Comparison of ENCODE assay signal across 8 cellular contexts in genomic region chr20:53738039-53738944, GRCh38.
DNase-seq lines count a peak whose midpoint lies in the region; ATAC-seq, FAIRE-seq and TF ChIP-seq lines count a peak whose summit lies in the region.

No MANE protein-coding gene starts in this region.

- H3K4me1 ChIP-seq in liver (ENCODE audit: control insufficient read depth in 4 of 4, insufficient read depth in 4 of 4, low read length in 3 of 4) (peaks cover 2 to 35% (median 29%) of the 10 kb centered on the region in 4 donors), thyroid gland (peaks cover 32 to 47% of the 10 kb centered on the region in 2 donors)

- H3K9ac ChIP-seq in liver (ENCODE audit: low read depth in 1 of 2, low read length in 2 of 2), result peak overlapping the region; percentile 72 to 97

- H3K36me3 ChIP-seq in bronchial epithelial cell (ENCODE audit: control insufficient read depth, insufficient read depth, low read length) (no peaks in the 10 kb centered on the region), liver (ENCODE audit: control insufficient read depth in 4 of 4, insufficient read depth in 3 of 4, low read depth in 1 of 4, low read length in 3 of 4) (no peaks in the 10 kb centered on the region), thyroid gland (no peaks in the 10 kb centered on the region)

- TF ChIP-seq RAD21 in liver (IDR thresholded peaks at IDR 0.05), result peak in 1 of 2 donors; percentile 65

- no peak for TF ChIP-seq CTCF in bronchial epithelial cell (IDR thresholded peaks at IDR 0.05; ENCODE audit: insufficient read depth, low read length, severe bottlenecking)
- no peak for TF ChIP-seq CTCF in liver (IDR thresholded peaks at IDR 0.05; ENCODE audit: low read depth, low read length, missing input control)
- no peak for TF ChIP-seq CTCF in thyroid gland (IDR thresholded peaks at IDR 0.05)

- 23% methylated on average over 26 of the region's 26 CpGs for WGBS in liver
- WGBS in thyroid gland, 2 donors, result 43 to 48% methylated on average over 26 of the region's 26 CpGs

- ATAC-seq in GM18517 (IDR thresholded peaks at IDR 0.05; ENCODE audit: unreplicated experiment), result no peak
- ATAC-seq in GM19397 (IDR thresholded peaks at IDR 0.05; ENCODE audit: unreplicated experiment), result no peak

- H3K4me3 ChIP-seq in bronchial epithelial cell (ENCODE audit: low read depth, low read length), result peak overlapping the region; percentile 44
- peak overlapping the region; percentile 11 to 36 (median 35) for H3K4me3 ChIP-seq in liver (ENCODE audit: low read depth in 1 of 3, low read length in 3 of 3)
- H3K4me3 ChIP-seq in thyroid gland (replicated peaks in 1 of 3), result no peak overlapping the region

- no peaks in the 10 kb centered on the region for H3K9me3 ChIP-seq in liver (ENCODE audit: control insufficient read depth in 4 of 4, low read length in 3 of 4)
- no peaks in the 10 kb centered on the region for H3K9me3 ChIP-seq in thyroid gland

- DNase-seq in GM03348 (ENCODE audit: low spot score) (peak; percentile 75), NCI-H2196 treated with DMSO at 0.1 percent for 48 hours (lab: John Stamatoyannopoulos, UW; ENCODE audit: unreplicated experiment) (peak; percentile 17), bronchial epithelial cell (ENCODE audit: low read depth) (peak; percentile 96), thyroid gland (peak; percentile 89 to 91), NCI-H2029 treated with DMSO at 0.1 percent for 48 hours (lab: John Stamatoyannopoulos, UW) (no peak)

- H3K27me3 ChIP-seq in bronchial epithelial cell (ENCODE audit: control insufficient read depth, insufficient read depth, low read length), result no peaks in the 10 kb centered on the region
- no peaks in the 10 kb centered on the region for H3K27me3 ChIP-seq in liver (ENCODE audit: control insufficient read depth in 4 of 4, insufficient read depth in 4 of 4, low read length in 3 of 4)
- H3K27me3 ChIP-seq in thyroid gland, result no peaks in the 10 kb centered on the region

- intact Hi-C loops in thyroid gland (cut with DNase I), result no loop called here

- TF ChIP-seq POLR2A in thyroid gland (IDR thresholded peaks at IDR 0.05), result peak in 1 of 2 donors; percentile 82

- FAIRE-seq in bronchial epithelial cell (lab: Jason Lieb, UNC), result no peak

- H3K27ac ChIP-seq in liver (ENCODE audit: low read depth in 1 of 2, low read length in 2 of 2) (peak overlapping the region; percentile 88 to 96), thyroid gland (peak overlapping the region; percentile 83 to 88 (median 87))

TF ChIP-seq in liver, 16 proteins besides CTCF, POLR2A, EP300 and RAD21:
- no peak for TF ChIP-seq NR2F2 (IDR thresholded peaks at IDR 0.05)
- TF ChIP-seq JUND (IDR thresholded peaks at IDR 0.05), result peak; percentile 14 to 47
- peak in 1 of 2 donors; percentile 11 for TF ChIP-seq EGR1 (IDR thresholded peaks at IDR 0.05; ENCODE audit: low read depth in 2 of 2)
- peak; percentile 18 for TF ChIP-seq FOXA1 (IDR thresholded peaks at IDR 0.05)
- peak; percentile 78 to 87 for TF ChIP-seq HNF4A (conservative IDR thresholded peaks at IDR 0.05)
- peak; percentile 66 to 68 for TF ChIP-seq RXRA (IDR thresholded peaks at IDR 0.05)
- TF ChIP-seq, protein P1, sequence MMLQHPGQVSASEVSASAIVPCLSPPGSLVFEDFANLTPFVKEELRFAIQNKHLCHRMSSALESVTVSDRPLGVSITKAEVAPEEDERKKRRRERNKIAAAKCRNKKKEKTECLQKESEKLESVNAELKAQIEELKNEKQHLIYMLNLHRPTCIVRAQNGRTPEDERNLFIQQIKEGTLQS (IDR thresholded peaks at IDR 0.05), result no peak
- peak; percentile 27 for TF ChIP-seq HNF4G (IDR thresholded peaks at IDR 0.05)
- TF ChIP-seq FOXA2 (IDR thresholded peaks at IDR 0.05), result peak; percentile 69
- TF ChIP-seq GABPA (IDR thresholded peaks at IDR 0.05 in 1 of 2, conservative IDR thresholded peaks at IDR 0.05 in 1 of 2), result no peak
- peak; percentile 31 for TF ChIP-seq SP1 (IDR thresholded peaks at IDR 0.05)
- peak; percentile 93 for TF ChIP-seq YY1 (IDR thresholded peaks at IDR 0.05)
- TF ChIP-seq, protein P2, sequence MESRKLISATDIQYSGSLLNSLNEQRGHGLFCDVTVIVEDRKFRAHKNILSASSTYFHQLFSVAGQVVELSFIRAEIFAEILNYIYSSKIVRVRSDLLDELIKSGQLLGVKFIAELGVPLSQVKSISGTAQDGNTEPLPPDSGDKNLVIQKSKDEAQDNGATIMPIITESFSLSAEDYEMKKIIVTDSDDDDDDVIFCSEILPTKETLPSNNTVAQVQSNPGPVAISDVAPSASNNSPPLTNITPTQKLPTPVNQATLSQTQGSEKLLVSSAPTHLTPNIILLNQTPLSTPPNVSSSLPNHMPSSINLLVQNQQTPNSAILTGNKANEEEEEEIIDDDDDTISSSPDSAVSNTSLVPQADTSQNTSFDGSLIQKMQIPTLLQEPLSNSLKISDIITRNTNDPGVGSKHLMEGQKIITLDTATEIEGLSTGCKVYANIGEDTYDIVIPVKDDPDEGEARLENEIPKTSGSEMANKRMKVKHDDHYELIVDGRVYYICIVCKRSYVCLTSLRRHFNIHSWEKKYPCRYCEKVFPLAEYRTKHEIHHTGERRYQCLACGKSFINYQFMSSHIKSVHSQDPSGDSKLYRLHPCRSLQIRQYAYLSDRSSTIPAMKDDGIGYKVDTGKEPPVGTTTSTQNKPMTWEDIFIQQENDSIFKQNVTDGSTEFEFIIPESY (IDR thresholded peaks at IDR 0.05), result peak; percentile 26
- TF ChIP-seq, protein P3, sequence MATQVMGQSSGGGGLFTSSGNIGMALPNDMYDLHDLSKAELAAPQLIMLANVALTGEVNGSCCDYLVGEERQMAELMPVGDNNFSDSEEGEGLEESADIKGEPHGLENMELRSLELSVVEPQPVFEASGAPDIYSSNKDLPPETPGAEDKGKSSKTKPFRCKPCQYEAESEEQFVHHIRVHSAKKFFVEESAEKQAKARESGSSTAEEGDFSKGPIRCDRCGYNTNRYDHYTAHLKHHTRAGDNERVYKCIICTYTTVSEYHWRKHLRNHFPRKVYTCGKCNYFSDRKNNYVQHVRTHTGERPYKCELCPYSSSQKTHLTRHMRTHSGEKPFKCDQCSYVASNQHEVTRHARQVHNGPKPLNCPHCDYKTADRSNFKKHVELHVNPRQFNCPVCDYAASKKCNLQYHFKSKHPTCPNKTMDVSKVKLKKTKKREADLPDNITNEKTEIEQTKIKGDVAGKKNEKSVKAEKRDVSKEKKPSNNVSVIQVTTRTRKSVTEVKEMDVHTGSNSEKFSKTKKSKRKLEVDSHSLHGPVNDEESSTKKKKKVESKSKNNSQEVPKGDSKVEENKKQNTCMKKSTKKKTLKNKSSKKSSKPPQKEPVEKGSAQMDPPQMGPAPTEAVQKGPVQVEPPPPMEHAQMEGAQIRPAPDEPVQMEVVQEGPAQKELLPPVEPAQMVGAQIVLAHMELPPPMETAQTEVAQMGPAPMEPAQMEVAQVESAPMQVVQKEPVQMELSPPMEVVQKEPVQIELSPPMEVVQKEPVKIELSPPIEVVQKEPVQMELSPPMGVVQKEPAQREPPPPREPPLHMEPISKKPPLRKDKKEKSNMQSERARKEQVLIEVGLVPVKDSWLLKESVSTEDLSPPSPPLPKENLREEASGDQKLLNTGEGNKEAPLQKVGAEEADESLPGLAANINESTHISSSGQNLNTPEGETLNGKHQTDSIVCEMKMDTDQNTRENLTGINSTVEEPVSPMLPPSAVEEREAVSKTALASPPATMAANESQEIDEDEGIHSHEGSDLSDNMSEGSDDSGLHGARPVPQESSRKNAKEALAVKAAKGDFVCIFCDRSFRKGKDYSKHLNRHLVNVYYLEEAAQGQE (IDR thresholded peaks at IDR 0.05), result peak; percentile 72
- TF ChIP-seq, protein P4, sequence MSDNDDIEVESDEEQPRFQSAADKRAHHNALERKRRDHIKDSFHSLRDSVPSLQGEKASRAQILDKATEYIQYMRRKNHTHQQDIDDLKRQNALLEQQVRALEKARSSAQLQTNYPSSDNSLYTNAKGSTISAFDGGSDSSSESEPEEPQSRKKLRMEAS (IDR thresholded peaks at IDR 0.05), result peak; percentile 25
- TF ChIP-seq TAF1 (conservative IDR thresholded peaks at IDR 0.05), result peak; percentile 61

Comparison
In these comparisons a context has a peak if more than half of its experiments do, and no peak if none do; other contexts are left out.
1. H3K4me3 ChIP-seq: peak in bronchial epithelial cell (single experiment) and liver (3 of 3); none in thyroid gland (0 of 3).